2 cellular contexts compared by ENCODE assay signal in genomic region chr17:48639982-48640857, GRCh38.
TF ChIP-seq lines count a peak whose summit lies in the region.

No MANE protein-coding gene starts in this region.

TF ChIP-seq in H1, 55 proteins besides CTCF, POLR2A, EP300 and RAD21:
- TF ChIP-seq CBX8 (IDR thresholded peaks at IDR 0.05; ENCODE audit: borderline replicate concordance, low read depth, low read length): peak; percentile 90; the same call in 1 of the 2 replicates
- TF ChIP-seq MAFK (IDR thresholded peaks at IDR 0.05; ENCODE audit: low read depth, low read length): no peak
- TF ChIP-seq RNF2 (IDR thresholded peaks at IDR 0.05; ENCODE audit: borderline replicate concordance, low read depth, low read length, missing control alignments, poor library complexity, severe bottlenecking): peak; percentile 54

TF ChIP-seq in SK-N-SH, 30 proteins besides CTCF, POLR2A, EP300 and RAD21:
- TF ChIP-seq RCOR1 (IDR thresholded peaks at IDR 0.05; ENCODE audit: low read length) (no peak), FOXM1 (IDR thresholded peaks at IDR 0.05; ENCODE audit: low read depth) (no peak), TEAD4 (IDR thresholded peaks at IDR 0.05; ENCODE audit: borderline replicate concordance, insufficient read depth) (no peak), SMC3 (IDR thresholded peaks at IDR 0.05; ENCODE audit: low read depth, low read length) (no peak), MAX (IDR thresholded peaks at IDR 0.05; ENCODE audit: low read depth) (no peak), JUND (IDR thresholded peaks at IDR 0.05) (no peak)
TF ChIP-seq in SK-N-SH: peak in this region for 0.
